Comparison of ENCODE assay signal across 8 cellular contexts in genomic region chr6:139588076-139588639, GRCh38.
DNase-seq lines count a peak whose midpoint lies in the region; ATAC-seq and TF ChIP-seq lines count a peak whose summit lies in the region.

No MANE protein-coding gene starts in this region.

- ATAC-seq in mucosa of descending colon (peak; percentile 91), HG02973 (IDR thresholded peaks at IDR 0.05; ENCODE audit: unreplicated experiment) (no peak)

- no peak overlapping the region for H3K4me3 ChIP-seq in astrocyte of the spinal cord (ENCODE audit: low read depth, low read length)
- H3K4me3 ChIP-seq in mucosa of descending colon: no peak overlapping the region

- H3K27ac ChIP-seq in caudate nucleus (ENCODE audit: low read depth, low read length): no peak overlapping the region

- peaks cover 46% of the 10 kb centered on the region for H3K4me1 ChIP-seq in mucosa of descending colon (ENCODE audit: low read depth)

- intact Hi-C loops in mucosa of descending colon (cut with DNase I, micrococcal nuclease): no loop called here

- DNase-seq in DMS 273 treated with DMSO at 0.1 percent for 48 hours (lab: John Stamatoyannopoulos, UW) (peak; percentile 63), NCI-H2029 treated with DMSO at 0.1 percent for 48 hours (lab: John Stamatoyannopoulos, UW) (peak; percentile 38), astrocyte of the spinal cord (ENCODE audit: low read depth, low spot score) (peak; percentile 71), mucosa of descending colon (peak; percentile 54 to 90 (median 61)), caudate nucleus (lab: John Stamatoyannopoulos, UW) (no peak)
- no peak for DNase-seq in stimulated activated CD4-positive, alpha-beta T cell treated with anti-CD3 and anti-CD28 coated beads, Interleukin-12 subunit alpha, Interleukin-12 subunit beta, amount 100 ng/mL, for 4 hours
- DNase-seq in stimulated activated CD4-positive, alpha-beta T cell treated with anti-CD3 and anti-CD28 coated beads, Interleukin-4, amount 100 ng/mL, for 4 hours: no peak

- no peaks in the 10 kb centered on the region for H3K9me3 ChIP-seq in mucosa of descending colon

- in situ Hi-C loops in astrocyte of the spinal cord (cut with HindIII; ENCODE audit: low sequenced_read_pairs): no loop called here

- no peak for TF ChIP-seq CTCF in astrocyte of the spinal cord (IDR thresholded peaks at IDR 0.05; ENCODE audit: low read depth, low read length)
- TF ChIP-seq CTCF in mucosa of descending colon (IDR thresholded peaks at IDR 0.05): no peak

- H3K36me3 ChIP-seq in mucosa of descending colon (ENCODE audit: low read depth): no peaks in the 10 kb centered on the region

Comparison
In these comparisons a context has a peak if more than half of its experiments do, and no peak if none do; other contexts are left out.
1. DNase-seq: peak in DMS 273 treated with DMSO at 0.1 percent for 48 hours (single experiment), NCI-H2029 treated with DMSO at 0.1 percent for 48 hours (single experiment), astrocyte of the spinal cord (single experiment) and mucosa of descending colon (3 of 3); none in stimulated activated CD4-positive, alpha-beta T cell treated with anti-CD3 and anti-CD28 coated beads, Interleukin-12 subunit alpha, Interleukin-12 subunit beta, amount 100 ng/mL, for 4 hours (single experiment), stimulated activated CD4-positive, alpha-beta T cell treated with anti-CD3 and anti-CD28 coated beads, Interleukin-4, amount 100 ng/mL, for 4 hours (0 of 2) and caudate nucleus (0 of 61).